In genomic region chr19:49189259-49189658, GRCh38 we compare ENCODE assay signal across 23 cellular contexts. TPM values are rescaled to one million over a fixed set of nuclear protein-coding genes. Genes with fewer than 3 reads are reported as not detected.
"Had no signal": no experiment of that assay in that cellular context is flagged by ENCODE, and none has a peak within 500 bp of the region (broad histone marks: within the 10 kb centered on the region; RNA-seq: fewer than 3 reads in every experiment).

No MANE protein-coding gene starts in this region.

- H3K4me3 Mint-ChIP-seq: activated CD4-positive, alpha-beta T cell treated with anti-CD3 and anti-CD28 coated beads, Interleukin-2, amount 10 ng/mL, durations not matched to agents 7 days and 5 days; activated naive CD4-positive, alpha-beta T cell treated with anti-CD3 and anti-CD28 coated beads, Interleukin-2, amount 50 U/mL, for 24 hours; stimulated activated effector memory CD8-positive, alpha-beta T cell treated with anti-CD3 and anti-CD28 coated beads, Interleukin-12 subunit alpha, Interleukin-12 subunit beta, amount 100 ng/mL, for 72 hours had no signal

- H3K4me2 ChIP-seq: smooth muscle cell had no signal

- H3K36me3 ChIP-seq: breast epithelium, neutrophil had no signal

- DNase-seq: activated CD4-positive, alpha-beta T cell treated with anti-CD3 and anti-CD28 coated beads, Interleukin-2, amount 10 ng/mL, durations not matched to agents 7 days and 5 days; activated CD4-positive, CD25-positive, alpha-beta regulatory T cell; activated effector memory CD4-positive, alpha-beta T cell treated with Interleukin-2 at 50 U/mL for 16 hours; activated T-cell treated with anti-CD3 and anti-CD28 coated beads, Interleukin-2, amount 50 U/mL, for 1 hour; amygdala; esophagus squamous epithelium; foreskin fibroblast; glutamatergic neuron; naive thymus-derived CD4-positive, alpha-beta T cell had no signal

- H3K9me3 ChIP-seq: breast epithelium, esophagus squamous epithelium, neutrophil, right atrium auricular region had no signal

- H3K27ac ChIP-seq: breast epithelium, neutrophil, right atrium auricular region, tibial nerve had no signal

- H3K4me1 ChIP-seq: breast epithelium, esophagus squamous epithelium, right atrium auricular region, tibial nerve had no signal

- H3K4me3 ChIP-seq: breast epithelium, esophagus squamous epithelium, lung, right atrium auricular region, smooth muscle cell, tibial nerve had no signal

- H3K27me3 ChIP-seq: breast epithelium, esophagus squamous epithelium, right atrium auricular region, tibial nerve had no signal

- H3K27ac Mint-ChIP-seq: activated CD4-positive, alpha-beta T cell treated with anti-CD3 and anti-CD28 coated beads, Interleukin-2, amount 10 ng/mL, durations not matched to agents 7 days and 5 days; activated naive CD4-positive, alpha-beta T cell treated with anti-CD3 and anti-CD28 coated beads, Interleukin-2, amount 50 U/mL, for 24 hours; stimulated activated effector memory CD8-positive, alpha-beta T cell treated with anti-CD3 and anti-CD28 coated beads, Interleukin-12 subunit alpha, Interleukin-12 subunit beta, amount 100 ng/mL, for 72 hours had no signal

- ATAC-seq: naive thymus-derived CD4-positive, alpha-beta T cell; SK-N-SH treated with all-trans-retinoic acid at 6 μM for 48 hours; stimulated activated effector memory CD8-positive, alpha-beta T cell treated with anti-CD3 and anti-CD28 coated beads, Interleukin-12 subunit alpha, Interleukin-12 subunit beta, amount 100 ng/mL, for 72 hours had no signal

- FAIRE-seq: endometrium, islet of Langerhans, TTC549 had no signal

- H3K27me3 Mint-ChIP-seq: activated naive CD4-positive, alpha-beta T cell treated with anti-CD3 and anti-CD28 coated beads, Interleukin-2, amount 50 U/mL, for 24 hours had no signal

- H3K36me3 Mint-ChIP-seq: stimulated activated effector memory CD8-positive, alpha-beta T cell treated with anti-CD3 and anti-CD28 coated beads, Interleukin-12 subunit alpha, Interleukin-12 subunit beta, amount 100 ng/mL, for 72 hours had no signal

RNA-seq across cellular contexts. Expression of gene HRC, which starts 34.1 kb away (rescaled TPM):
- total RNA-seq: activated CD4-positive, alpha-beta T cell treated with anti-CD3 and anti-CD28 coated beads, Interleukin-2, amount 10 ng/mL, durations not matched to agents 7 days and 5 days; mononuclear cell; naive thymus-derived CD4-positive, alpha-beta T cell; T-helper 1 cell treated with Interleukin-12 subunit alpha and Interleukin-12 subunit beta and Interleukin-4 antibody, amounts not matched to agents 30 ng/mL and 1 ng/mL, for 36 hours had no signal
- polyA plus RNA-seq: naive thymus-derived CD4-positive, alpha-beta T cell had no signal
